ENCODE assay signal across 8 cellular contexts in genomic region chr1:8874230-8875201, GRCh38. TPM values are rescaled to one million over a fixed set of nuclear protein-coding genes. Genes with fewer than 3 reads are reported as not detected.
DNase-seq lines count a peak whose midpoint lies in the region; ATAC-seq and TF ChIP-seq lines count a peak whose summit lies in the region.

No MANE protein-coding gene starts in this region.

- peak overlapping the region; percentile 99 for H3K9ac ChIP-seq in Loucy (ENCODE audit: low read depth, low read length, poor library complexity, severe bottlenecking)

- ATAC-seq in central memory CD8-positive, alpha-beta T cell (replicated peaks; ENCODE audit: extremely low read depth, poor library complexity, severe bottlenecking): no peak
- ATAC-seq in naive thymus-derived CD8-positive, alpha-beta T cell: no peak
- no peak for ATAC-seq in GM21576 (IDR thresholded peaks at IDR 0.05; ENCODE audit: unreplicated experiment)
- ATAC-seq in GM18861 (IDR thresholded peaks at IDR 0.05; ENCODE audit: unreplicated experiment): no peak

- H3K9me2 ChIP-seq in Loucy (replicated peaks; ENCODE audit: low read depth, low read length): no peaks in the 10 kb centered on the region

- H3K4me1 ChIP-seq in Loucy (ENCODE audit: insufficient read depth, low read length, poor library complexity, severe bottlenecking): peaks cover 57% of the 10 kb centered on the region

- H4K20me1 ChIP-seq in Loucy (ENCODE audit: insufficient read depth, low read length, poor library complexity, severe bottlenecking): peaks cover 85% of the 10 kb centered on the region

- POLR2A ChIA-PET in naive thymus-derived CD8-positive, alpha-beta T cell (lab: Charles Lee): interaction anchor here (0.5 to 1.6 kb wide), 10 partner anchors 12 to 354 kb away, joined by 3 to 9 read pairs (median 3); partner anchors contain the start of gene RERE

- TF ChIP-seq CTCF in CD14-positive monocyte (IDR thresholded peaks at IDR 0.05) (no peak), Loucy (conservative IDR thresholded peaks at IDR 0.05; ENCODE audit: low read length) (no peak)

- peak overlapping the region; percentile 87 for H3K4me2 ChIP-seq in Loucy (ENCODE audit: low read depth, low read length, poor library complexity, severe bottlenecking)

- no peak overlapping the region for H2AFZ ChIP-seq in Loucy (ENCODE audit: low read length)

- no peaks in the 10 kb centered on the region for H3K9me3 Mint-ChIP-seq in CD14-positive monocyte
- no peaks in the 10 kb centered on the region for H3K9me3 Mint-ChIP-seq in central memory CD8-positive, alpha-beta T cell
- H3K9me3 Mint-ChIP-seq in naive thymus-derived CD8-positive, alpha-beta T cell: no peaks in the 10 kb centered on the region

- H3K36me3 Mint-ChIP-seq in CD14-positive monocyte: peaks cover 59 to 68% of the 10 kb centered on the region in 2 donors
- peaks cover 67% of the 10 kb centered on the region for H3K36me3 Mint-ChIP-seq in central memory CD8-positive, alpha-beta T cell (ENCODE audit: insufficient read depth)
- peaks cover 0 to 71% (median 23%) of the 10 kb centered on the region in 3 donors for H3K36me3 Mint-ChIP-seq in naive thymus-derived CD8-positive, alpha-beta T cell

- peak overlapping the region; percentile 88 to 99 (median 98) for H3K27ac Mint-ChIP-seq in CD14-positive monocyte
- H3K27ac Mint-ChIP-seq in central memory CD8-positive, alpha-beta T cell (ENCODE audit: low read depth): peak overlapping the region; percentile 91
- peak overlapping the region; percentile 61 to 96 (median 89) for H3K27ac Mint-ChIP-seq in naive thymus-derived CD8-positive, alpha-beta T cell

- H3K36me3 ChIP-seq in Loucy (ENCODE audit: insufficient read depth, low read length): peaks cover 78% of the 10 kb centered on the region

- no peaks in the 10 kb centered on the region for H3K9me3 ChIP-seq in Loucy (ENCODE audit: insufficient read depth, low read depth, low read length)

- H3F3A ChIP-seq in Loucy (ENCODE audit: low read depth): 0 out of 2 replicates have a peak, but pooled peaks cover 6% of the 10 kb centered on the region

- H3K4me1 Mint-ChIP-seq in CD14-positive monocyte: peaks cover 68% of the 10 kb centered on the region
- H3K4me1 Mint-ChIP-seq in central memory CD8-positive, alpha-beta T cell: peaks cover 53% of the 10 kb centered on the region
- peaks cover 20 to 71% (median 69%) of the 10 kb centered on the region in 4 donors for H3K4me1 Mint-ChIP-seq in naive thymus-derived CD8-positive, alpha-beta T cell

- intact Hi-C loops in CD14-positive monocyte (cut with micrococcal nuclease): loop anchor here in 1 of 2 donors (5.0 kb wide), 2 partner anchors 33 to 203 kb away; no protein-coding TSS in a partner anchor

- H3K27me3 ChIP-seq in Loucy (ENCODE audit: insufficient read depth, low read length, poor library complexity, severe bottlenecking): peaks cover 16% of the 10 kb centered on the region

- H3K79me2 ChIP-seq in Loucy (ENCODE audit: insufficient read depth, low read length): peaks cover 92% of the 10 kb centered on the region

- H3K4me3 ChIP-seq in Loucy (ENCODE audit: low read length, poor library complexity, severe bottlenecking): peak overlapping the region; percentile 89

- DNase-seq in CD14-positive monocyte (ENCODE audit: low spot score) (no peak), SIG-M5 (lab: John Stamatoyannopoulos, UW) (no peak), iPS-NIHi11 (ENCODE audit: low spot score) (no peak)
- DNase-seq in central memory CD8-positive, alpha-beta T cell (ENCODE audit: low spot score in 2 of 2): no peak
- DNase-seq in naive thymus-derived CD8-positive, alpha-beta T cell: no peak

- H3K4me3 Mint-ChIP-seq in CD14-positive monocyte: peak overlapping the region in 1 of 2 donors; percentile 27
- H3K4me3 Mint-ChIP-seq in central memory CD8-positive, alpha-beta T cell: peak overlapping the region; percentile 82
- H3K4me3 Mint-ChIP-seq in naive thymus-derived CD8-positive, alpha-beta T cell: peak overlapping the region in 9 of 10 donors; percentile 91 to 97 (median 94)

- peaks cover 0 to 1% (median 0%) of the 10 kb centered on the region in 3 donors for H3K27me3 Mint-ChIP-seq in CD14-positive monocyte (ENCODE audit: low read depth in 3 of 3)
- H3K27me3 Mint-ChIP-seq in central memory CD8-positive, alpha-beta T cell: no peaks in the 10 kb centered on the region
- no peaks in the 10 kb centered on the region for H3K27me3 Mint-ChIP-seq in naive thymus-derived CD8-positive, alpha-beta T cell

RNA-seq across cellular contexts. Expression of gene ENO1, which starts 4.0 kb away (rescaled TPM):
- 1,000 to 10,000 TPM; 1,458 to 1,573 TPM for polyA plus RNA-seq in CD14-positive monocyte
- 100 to 1,000 TPM; 225 to 228 TPM for total RNA-seq in naive thymus-derived CD8-positive, alpha-beta T cell
- 1,000 to 10,000 TPM in 2 of 3 donors, 100 to 1,000 TPM in 1; 873 to 1,190 (median 1,047) TPM for polyA plus RNA-seq in naive thymus-derived CD8-positive, alpha-beta T cell

RNA-seq across cellular contexts. Expression of gene RERE, which starts 57.1 kb away (rescaled TPM):
- 1 to 10 TPM; 1.2 to 3.8 TPM for polyA plus RNA-seq in CD14-positive monocyte
- 10 to 100 TPM; 79.6 to 84.2 TPM for total RNA-seq in naive thymus-derived CD8-positive, alpha-beta T cell
- polyA plus RNA-seq in naive thymus-derived CD8-positive, alpha-beta T cell: 1 to 10 TPM; 4.1 to 8.8 (median 4.9) TPM
